In the genomic region with DNA sequence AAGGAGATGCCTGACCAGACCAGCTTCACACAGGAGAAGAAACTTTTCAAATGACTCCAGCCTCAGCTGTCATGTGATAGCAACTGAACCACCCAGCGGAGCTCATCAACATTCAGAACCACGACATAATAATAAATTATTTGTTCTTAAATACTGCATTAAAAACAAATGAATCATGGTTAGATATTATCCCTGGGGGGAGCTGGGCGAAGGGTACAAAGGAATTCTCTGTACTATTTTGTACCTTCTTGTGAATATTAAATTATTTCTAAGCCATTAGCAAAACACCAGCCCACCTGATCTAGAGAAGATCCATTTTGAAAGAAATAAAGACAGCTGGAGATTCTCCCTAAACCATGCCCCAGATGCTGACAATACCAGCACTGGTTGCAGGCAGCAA, we compare ENCODE assay signal across 36 cellular contexts. TPM values are rescaled to one million over a fixed set of nuclear protein-coding genes. Genes with fewer than 3 reads are reported as not detected.
"Had no signal": no experiment of that assay in that cellular context is flagged by ENCODE, and none has a peak within 500 bp of the region (broad histone marks: within the 10 kb centered on the region; RNA-seq: fewer than 3 reads in every experiment).

No MANE protein-coding gene starts in this region.

- H3K9me3 ChIP-seq: MG63 had no signal

- DNase-seq: Karpas-422, Kasumi-1, MG63, MM.1S, MV-4-11, NCI-H1048, NCI-H1092, NCI-H1092 treated with DMSO at 0.1 percent for 48 hours, NCI-H1105, NCI-H1105 treated with DMSO at 0.1 percent for 48 hours, NCI-H1417, NCI-H1417 treated with DMSO at 0.1 percent for 48 hours, NCI-H1436, NCI-H1436 treated with DMSO at 0.1 percent for 48 hours, NCI-H146, NCI-H1694, NCI-H1694 treated with DMSO at 0.1 percent for 48 hours, NCI-H187, NCI-H187 treated with DMSO at 0.1 percent for 48 hours, NCI-H1930, NCI-H2029, NCI-H2029 treated with DMSO at 0.1 percent for 48 hours, NCI-H2081, NCI-H2081 treated with DMSO at 0.1 percent for 48 hours, NCI-H2107, NCI-H2171, NCI-H2171 treated with DMSO at 0.1 percent for 48 hours, NCI-H2227 treated with DMSO at 0.1 percent for 48 hours, NCI-H226, NCI-H345, NCI-H446, NCI-H446 treated with DMSO at 0.1 percent for 48 hours, NCI-H510A, NCI-H510A treated with DMSO at 0.1 percent for 48 hours had no signal

- H3K4me3 ChIP-seq: MG63 had no signal

- H3K36me3 ChIP-seq: MG63 had no signal

RNA-seq across cellular contexts. Expression of gene NKX2-3, which starts 45.6 kb away (rescaled TPM):
- total RNA-seq: LHCN-M2, MCF 10A had no signal
